12 cellular contexts compared by ENCODE assay signal in the genomic region with DNA sequence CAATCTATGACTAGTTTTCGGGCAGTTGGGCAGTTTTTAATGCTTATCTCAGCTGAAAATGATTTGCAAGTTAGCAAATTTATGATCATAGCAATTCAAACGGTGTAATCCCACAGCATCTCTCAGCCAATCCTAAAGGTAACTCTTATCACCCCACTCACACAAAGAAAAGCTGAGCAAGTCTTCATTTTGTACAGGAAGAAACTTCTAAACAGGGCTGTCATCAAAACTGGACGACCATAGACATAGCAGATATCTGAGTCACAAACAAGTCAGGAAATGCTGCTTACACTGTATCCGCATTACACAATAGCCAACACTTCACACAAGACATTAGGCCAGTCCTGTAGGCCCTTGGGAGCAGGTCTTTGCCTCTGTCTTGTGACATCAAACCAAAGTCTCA. TPM values are rescaled to one million over a fixed set of nuclear protein-coding genes. Genes with fewer than 3 reads are reported as not detected.
DNase-seq lines count a peak whose midpoint lies in the region; ATAC-seq, FAIRE-seq and TF ChIP-seq lines count a peak whose summit lies in the region.
"Had no signal": no experiment of that assay in that cellular context is flagged by ENCODE, and none has a peak within 500 bp of the region (broad histone marks: within the 10 kb centered on the region; RNA-seq: fewer than 3 reads in every experiment).

No MANE protein-coding gene starts in this region.

- CTCF ChIA-PET in A673 (lab: Charles Lee), result no interaction called here

- no TSS peak for BruUV-seq in A673 (replicated peaks; lab: Mats Ljungman, UMichigan)

- H3K9me3 ChIP-seq in A673 (ENCODE audit: low read depth, low read length, poor library complexity, severe bottlenecking), result no peaks in the 10 kb centered on the region

- POLR2A ChIA-PET in A673 (lab: Charles Lee; ENCODE audit: low non-redundant PET), result interaction anchor here (0.6 kb wide), 1 partner anchor 757 kb away, joined by 3 read pairs; no protein-coding TSS in a partner anchor

- no peaks in the 10 kb centered on the region for H3K27me3 ChIP-seq in A673 (replicated peaks; ENCODE audit: insufficient read depth, low read depth, low read length, poor library complexity)

- no peak for TF ChIP-seq CTCF in A673 (conservative IDR thresholded peaks at IDR 0.05; ENCODE audit: low read depth, low read length)

- intact Hi-C loops in A673 (cut with micrococcal nuclease; ENCODE audit: unreplicated experiment), result loop anchor here (2.0 to 10.0 kb wide), 8 partner anchors 211 to 846 kb away; no protein-coding TSS in a partner anchor

- H3K36me3 ChIP-seq in A673 (ENCODE audit: insufficient read depth, low read length, poor library complexity, severe bottlenecking), result no peaks in the 10 kb centered on the region

- no peak for ATAC-seq in GM18873 (IDR thresholded peaks at IDR 0.05; ENCODE audit: low FRiP score, unreplicated experiment)

- peak; percentile 40 for FAIRE-seq in HTR-8/SVneo (lab: Jason Lieb, UNC)

- DNase-seq in A673 (ENCODE audit: low spot score) (peak; percentile 92), HTR-8/SVneo (ENCODE audit: insufficient read length, low spot score) (peak; percentile 62), amniotic stem cell (lab: John Stamatoyannopoulos, UW) (peak; percentile 34), kidney glomerular epithelial cell (lab: John Stamatoyannopoulos, UW) (peak; percentile 71), cortex of kidney (lab: John Stamatoyannopoulos, UW) (no peak), occipital lobe (lab: John Stamatoyannopoulos, UW) (no peak), NCI-H146 treated with DMSO at 0.1 percent for 48 hours (lab: John Stamatoyannopoulos, UW; ENCODE audit: unreplicated experiment) (no peak)
- DNase-seq: activated CD4-positive, CD25-positive, alpha-beta regulatory T cell; anterior cingulate cortex; CD4-positive, CD25-positive, alpha-beta regulatory T cell; stimulated activated CD4-positive, alpha-beta T cell treated with anti-CD3 and anti-CD28 coated beads, Interleukin-1b, Interleukin-23, amount 100 ng/mL, for 48 hours had no signal

- H3K4me1 ChIP-seq in A673 (ENCODE audit: insufficient read depth, low read length, poor library complexity, severe bottlenecking), result peaks cover 28% of the 10 kb centered on the region

- no peak overlapping the region for H3K4me3 ChIP-seq in A673 (ENCODE audit: low read depth, low read length, poor library complexity, severe bottlenecking)

- H3K27ac ChIP-seq in A673 (ENCODE audit: low read depth, low read length, poor library complexity, severe bottlenecking), result no peak overlapping the region

RNA-seq across cellular contexts. Expression of a gene that starts 2.6 kb away (rescaled TPM):
- total RNA-seq in A673 (2021), result 6.3 and 7.9 TPM in 2 replicates
- total RNA-seq in occipital lobe, result 1,378 TPM

RNA-seq across cellular contexts. Expression of a gene that starts 41.9 kb away (rescaled TPM):
- 65.3 TPM in 2 replicates for total RNA-seq in A673 (2021)
- 22.5 TPM for total RNA-seq in occipital lobe

Comparison
In these comparisons a context has a peak if more than half of its experiments do, and no peak if none do; other contexts are left out.
1. DNase-seq: peak in A673 (single experiment), HTR-8/SVneo (single experiment), amniotic stem cell (single experiment) and kidney glomerular epithelial cell (single experiment); none in cortex of kidney (single experiment), occipital lobe (single experiment) and NCI-H146 treated with DMSO at 0.1 percent for 48 hours (single experiment).
2. RNA of a gene that starts 2.6 kb away (total RNA-seq): 1,378 TPM in occipital lobe (single experiment); 6.3 to 7.9 TPM in A673; every median in the first group is over 100 times any median in the second.